Comparison of ENCODE assay signal across 17 cellular contexts in the genomic region with DNA sequence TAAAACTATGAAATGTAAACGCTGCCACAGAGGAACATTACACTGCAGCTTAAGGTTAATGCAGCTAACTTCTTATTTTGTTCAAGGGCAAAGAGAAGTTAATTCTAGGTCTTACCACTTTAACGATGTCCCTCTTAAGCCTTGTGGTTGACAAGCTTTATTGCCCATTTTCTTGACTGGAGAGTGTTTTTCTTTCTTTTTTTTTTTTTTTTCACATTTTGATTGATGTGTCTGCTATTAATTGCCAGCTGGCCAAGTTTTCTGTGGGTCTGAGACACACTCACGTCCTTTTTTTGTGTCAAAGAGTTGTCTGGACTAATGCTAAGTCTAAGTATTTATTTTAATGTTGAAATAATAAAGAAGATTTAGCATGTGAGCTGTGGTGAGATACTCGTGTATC. TPM values are rescaled to one million over a fixed set of nuclear protein-coding genes. Genes with fewer than 3 reads are reported as not detected.
"Had no signal": no experiment of that assay in that cellular context is flagged by ENCODE, and none has a peak within 500 bp of the region (broad histone marks: within the 10 kb centered on the region; RNA-seq: fewer than 3 reads in every experiment).

No MANE protein-coding gene starts in this region.

- H3K27ac ChIP-seq: breast epithelium, vagina had no signal

- H3K9me3 Mint-ChIP-seq: activated CD4-positive, alpha-beta T cell treated with anti-CD3 and anti-CD28 coated beads, Interleukin-2, amount 10 ng/mL, durations not matched to agents 7 days and 5 days; activated naive CD8-positive, alpha-beta T cell treated with anti-CD3 and anti-CD28 coated beads for 36 hours; memory B cell; naive thymus-derived CD8-positive, alpha-beta T cell; stimulated activated effector memory CD8-positive, alpha-beta T cell treated with anti-CD3 and anti-CD28 coated beads, Interleukin-12 subunit alpha, Interleukin-12 subunit beta, amount 100 ng/mL, for 72 hours had no signal

- H3K9me3 ChIP-seq: breast epithelium, mucosa of descending colon, transverse colon, vagina had no signal

- DNase-seq: activated CD4-positive, alpha-beta T cell treated with anti-CD3 and anti-CD28 coated beads, Interleukin-2, amount 10 ng/mL, durations not matched to agents 7 days and 5 days; activated CD4-positive, CD25-positive, alpha-beta regulatory T cell; activated CD8-positive, alpha-beta memory T cell treated with anti-CD3 and anti-CD28 coated beads, Interleukin-2, amount 50 U/mL, for 48 hours; activated gamma-delta T cell treated with Interleukin-2 at 50 U/mL for 16 hours; activated naive CD8-positive, alpha-beta T cell treated with anti-CD3 and anti-CD28 coated beads for 36 hours; amygdala; islet precursor cell; left ventricle myocardium superior; mucosa of descending colon; naive thymus-derived CD8-positive, alpha-beta T cell; stimulated activated CD4-positive, alpha-beta T cell treated with anti-CD3 and anti-CD28 coated beads, Interleukin-12 subunit alpha, Interleukin-12 subunit beta, amount 100 ng/mL, for 4 hours; stimulated activated CD4-positive, alpha-beta T cell treated with anti-CD3 and anti-CD28 coated beads, Interleukin-2, amount 100 ng/mL, for 24 hours; transverse colon had no signal

- H3K4me1 ChIP-seq: breast epithelium, vagina had no signal

- H3K27ac Mint-ChIP-seq: activated CD4-positive, alpha-beta T cell treated with anti-CD3 and anti-CD28 coated beads, Interleukin-2, amount 10 ng/mL, durations not matched to agents 7 days and 5 days; activated naive CD8-positive, alpha-beta T cell treated with anti-CD3 and anti-CD28 coated beads for 36 hours; memory B cell; naive thymus-derived CD8-positive, alpha-beta T cell; stimulated activated effector memory CD8-positive, alpha-beta T cell treated with anti-CD3 and anti-CD28 coated beads, Interleukin-12 subunit alpha, Interleukin-12 subunit beta, amount 100 ng/mL, for 72 hours had no signal

- H3K36me3 Mint-ChIP-seq: activated naive CD8-positive, alpha-beta T cell treated with anti-CD3 and anti-CD28 coated beads for 36 hours; memory B cell; naive thymus-derived CD8-positive, alpha-beta T cell; stimulated activated effector memory CD8-positive, alpha-beta T cell treated with anti-CD3 and anti-CD28 coated beads, Interleukin-12 subunit alpha, Interleukin-12 subunit beta, amount 100 ng/mL, for 72 hours had no signal

- H3K4me3 Mint-ChIP-seq: activated CD4-positive, alpha-beta T cell treated with anti-CD3 and anti-CD28 coated beads, Interleukin-2, amount 10 ng/mL, durations not matched to agents 7 days and 5 days; activated naive CD8-positive, alpha-beta T cell treated with anti-CD3 and anti-CD28 coated beads for 36 hours; memory B cell; naive thymus-derived CD8-positive, alpha-beta T cell; stimulated activated effector memory CD8-positive, alpha-beta T cell treated with anti-CD3 and anti-CD28 coated beads, Interleukin-12 subunit alpha, Interleukin-12 subunit beta, amount 100 ng/mL, for 72 hours had no signal

- H3K4me1 Mint-ChIP-seq: activated CD4-positive, alpha-beta T cell treated with anti-CD3 and anti-CD28 coated beads, Interleukin-2, amount 10 ng/mL, durations not matched to agents 7 days and 5 days; activated naive CD8-positive, alpha-beta T cell treated with anti-CD3 and anti-CD28 coated beads for 36 hours; memory B cell; naive thymus-derived CD8-positive, alpha-beta T cell; stimulated activated effector memory CD8-positive, alpha-beta T cell treated with anti-CD3 and anti-CD28 coated beads, Interleukin-12 subunit alpha, Interleukin-12 subunit beta, amount 100 ng/mL, for 72 hours had no signal

- H3K36me3 ChIP-seq: breast epithelium, transverse colon, vagina had no signal

- H3K27me3 ChIP-seq: breast epithelium, transverse colon, vagina had no signal

- ATAC-seq: mucosa of descending colon; naive thymus-derived CD8-positive, alpha-beta T cell; stimulated activated effector memory CD8-positive, alpha-beta T cell treated with anti-CD3 and anti-CD28 coated beads, Interleukin-12 subunit alpha, Interleukin-12 subunit beta, amount 100 ng/mL, for 72 hours had no signal

- H3K27me3 Mint-ChIP-seq: activated CD4-positive, alpha-beta T cell treated with anti-CD3 and anti-CD28 coated beads, Interleukin-2, amount 10 ng/mL, durations not matched to agents 7 days and 5 days; activated naive CD8-positive, alpha-beta T cell treated with anti-CD3 and anti-CD28 coated beads for 36 hours; memory B cell; naive thymus-derived CD8-positive, alpha-beta T cell had no signal

- H3K4me3 ChIP-seq: breast epithelium, mucosa of descending colon, transverse colon, vagina had no signal

RNA-seq across cellular contexts. Expression of gene ST6GAL2, which starts 34.5 kb away (rescaled TPM):
- total RNA-seq: activated CD4-positive, alpha-beta T cell treated with anti-CD3 and anti-CD28 coated beads, Interleukin-2, amount 10 ng/mL, durations not matched to agents 7 days and 5 days; activated naive CD8-positive, alpha-beta T cell treated with anti-CD3 and anti-CD28 coated beads for 36 hours; naive thymus-derived CD8-positive, alpha-beta T cell had no signal
- polyA plus RNA-seq: naive thymus-derived CD8-positive, alpha-beta T cell had no signal
